In the genomic region with DNA sequence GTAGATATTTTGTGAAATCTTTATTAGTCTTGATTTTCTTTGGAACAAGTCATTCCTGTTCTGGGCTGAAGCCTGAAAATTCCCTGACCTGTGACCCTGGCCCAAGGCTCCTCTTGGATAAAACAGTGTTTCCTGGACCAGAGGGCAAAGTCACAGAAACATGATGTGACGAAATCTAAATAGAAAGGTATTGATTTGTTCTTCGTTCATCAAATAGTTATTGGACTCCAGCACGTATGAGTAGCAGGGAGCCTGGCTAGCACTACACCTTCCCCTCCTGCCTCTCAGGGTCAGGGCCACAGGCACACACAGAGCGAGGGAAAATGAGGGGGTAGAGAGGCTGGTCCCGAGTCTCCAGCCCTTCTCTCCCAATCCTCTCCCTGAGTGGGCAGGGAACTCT, we compare ENCODE assay signal across 1 cellular context.
A peak's percentile ranks its signal among the peaks of the same experiment; 100 is the strongest.
TF ChIP-seq lines count a peak whose summit lies in the region.

No MANE protein-coding gene starts in this region.

TF ChIP-seq in HepG2, 621 proteins besides CTCF, POLR2A, EP300 and RAD21 (continued from another document and continues in another):
- TF ChIP-seq, protein P1, sequence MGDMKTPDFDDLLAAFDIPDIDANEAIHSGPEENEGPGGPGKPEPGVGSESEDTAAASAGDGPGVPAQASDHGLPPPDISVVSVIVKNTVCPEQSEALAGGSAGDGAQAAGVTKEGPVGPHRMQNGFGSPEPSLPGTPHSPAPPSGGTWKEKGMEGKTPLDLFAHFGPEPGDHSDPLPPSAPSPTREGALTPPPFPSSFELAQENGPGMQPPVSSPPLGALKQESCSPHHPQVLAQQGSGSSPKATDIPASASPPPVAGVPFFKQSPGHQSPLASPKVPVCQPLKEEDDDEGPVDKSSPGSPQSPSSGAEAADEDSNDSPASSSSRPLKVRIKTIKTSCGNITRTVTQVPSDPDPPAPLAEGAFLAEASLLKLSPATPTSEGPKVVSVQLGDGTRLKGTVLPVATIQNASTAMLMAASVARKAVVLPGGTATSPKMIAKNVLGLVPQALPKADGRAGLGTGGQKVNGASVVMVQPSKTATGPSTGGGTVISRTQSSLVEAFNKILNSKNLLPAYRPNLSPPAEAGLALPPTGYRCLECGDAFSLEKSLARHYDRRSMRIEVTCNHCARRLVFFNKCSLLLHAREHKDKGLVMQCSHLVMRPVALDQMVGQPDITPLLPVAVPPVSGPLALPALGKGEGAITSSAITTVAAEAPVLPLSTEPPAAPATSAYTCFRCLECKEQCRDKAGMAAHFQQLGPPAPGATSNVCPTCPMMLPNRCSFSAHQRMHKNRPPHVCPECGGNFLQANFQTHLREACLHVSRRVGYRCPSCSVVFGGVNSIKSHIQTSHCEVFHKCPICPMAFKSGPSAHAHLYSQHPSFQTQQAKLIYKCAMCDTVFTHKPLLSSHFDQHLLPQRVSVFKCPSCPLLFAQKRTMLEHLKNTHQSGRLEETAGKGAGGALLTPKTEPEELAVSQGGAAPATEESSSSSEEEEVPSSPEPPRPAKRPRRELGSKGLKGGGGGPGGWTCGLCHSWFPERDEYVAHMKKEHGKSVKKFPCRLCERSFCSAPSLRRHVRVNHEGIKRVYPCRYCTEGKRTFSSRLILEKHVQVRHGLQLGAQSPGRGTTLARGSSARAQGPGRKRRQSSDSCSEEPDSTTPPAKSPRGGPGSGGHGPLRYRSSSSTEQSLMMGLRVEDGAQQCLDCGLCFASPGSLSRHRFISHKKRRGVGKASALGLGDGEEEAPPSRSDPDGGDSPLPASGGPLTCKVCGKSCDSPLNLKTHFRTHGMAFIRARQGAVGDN (CRISPR knock-in tag; IDR thresholded peaks at IDR 0.05) = peak; percentile 55; the same call in 1 of the 2 replicates
- TF ChIP-seq FOXA1 (IDR thresholded peaks at IDR 0.05) (0 out of 2 replicates have a peak, but pooled peaks have one; percentile 22), FOXA1 (CRISPR knock-in tag; IDR thresholded peaks at IDR 0.05) (peak; percentile 55; the same call in 1 of the 2 replicates), IRF2 (CRISPR knock-in tag; IDR thresholded peaks at IDR 0.05) (peak; percentile 84; the same call in 1 of the 2 replicates), NCOR1 (IDR thresholded peaks at IDR 0.05; ENCODE audit: borderline replicate concordance, low read length) (peak; percentile 99), ZNF124 (CRISPR knock-in tag; IDR thresholded peaks at IDR 0.05) (peak; percentile 58; the same call in 1 of the 2 replicates), PITX1 (CRISPR knock-in tag; IDR thresholded peaks at IDR 0.05) (peak; percentile 82), KLF15 (CRISPR knock-in tag; IDR thresholded peaks at IDR 0.05; ENCODE audit: borderline replicate concordance) (no peak), ZSCAN9 (CRISPR knock-in tag; IDR thresholded peaks at IDR 0.05; ENCODE audit: borderline replicate concordance) (peak; percentile 82), ZNF550 (CRISPR knock-in tag; IDR thresholded peaks at IDR 0.05; ENCODE audit: borderline replicate concordance) (no peak), HES4 (CRISPR knock-in tag; IDR thresholded peaks at IDR 0.05; ENCODE audit: borderline replicate concordance) (no peak), ZNF292 (CRISPR knock-in tag; IDR thresholded peaks at IDR 0.05; ENCODE audit: borderline replicate concordance, low read depth) (peak; percentile 79; the same call in 1 of the 2 replicates), CC2D1A (CRISPR knock-in tag; IDR thresholded peaks at IDR 0.05) (no peak), TBX2 (CRISPR knock-in tag; IDR thresholded peaks at IDR 0.05; ENCODE audit: borderline replicate concordance) (peak; percentile 83; the same call in 1 of the 2 replicates), ZNF777 (CRISPR knock-in tag; IDR thresholded peaks at IDR 0.05) (no peak), PTBP1 (IDR thresholded peaks at IDR 0.05; ENCODE audit: low read depth, low read length, poor library complexity, severe bottlenecking) (no peak), ZFP82 (CRISPR knock-in tag; IDR thresholded peaks at IDR 0.05; ENCODE audit: borderline replicate concordance) (0 out of 2 replicates have a peak, but pooled peaks have one; percentile 15), YY1 (IDR thresholded peaks at IDR 0.05; ENCODE audit: insufficient read depth, insufficient replicate concordance, low read depth, low read length) (no peak), MED1 (CRISPR knock-in tag; IDR thresholded peaks at IDR 0.05) (peak; percentile 98), DR1 (CRISPR knock-in tag; IDR thresholded peaks at IDR 0.05) (no peak), TCF12 (IDR thresholded peaks at IDR 0.05) (no peak), TCF12 (CRISPR knock-in tag; IDR thresholded peaks at IDR 0.05) (peak; percentile 97)
- TF ChIP-seq, protein P2, sequence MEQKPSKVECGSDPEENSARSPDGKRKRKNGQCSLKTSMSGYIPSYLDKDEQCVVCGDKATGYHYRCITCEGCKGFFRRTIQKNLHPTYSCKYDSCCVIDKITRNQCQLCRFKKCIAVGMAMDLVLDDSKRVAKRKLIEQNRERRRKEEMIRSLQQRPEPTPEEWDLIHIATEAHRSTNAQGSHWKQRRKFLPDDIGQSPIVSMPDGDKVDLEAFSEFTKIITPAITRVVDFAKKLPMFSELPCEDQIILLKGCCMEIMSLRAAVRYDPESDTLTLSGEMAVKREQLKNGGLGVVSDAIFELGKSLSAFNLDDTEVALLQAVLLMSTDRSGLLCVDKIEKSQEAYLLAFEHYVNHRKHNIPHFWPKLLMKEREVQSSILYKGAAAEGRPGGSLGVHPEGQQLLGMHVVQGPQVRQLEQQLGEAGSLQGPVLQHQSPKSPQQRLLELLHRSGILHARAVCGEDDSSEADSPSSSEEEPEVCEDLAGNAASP (CRISPR knock-in tag; IDR thresholded peaks at IDR 0.05; ENCODE audit: borderline replicate concordance) = peak; percentile 91
- TF ChIP-seq, protein P3, sequence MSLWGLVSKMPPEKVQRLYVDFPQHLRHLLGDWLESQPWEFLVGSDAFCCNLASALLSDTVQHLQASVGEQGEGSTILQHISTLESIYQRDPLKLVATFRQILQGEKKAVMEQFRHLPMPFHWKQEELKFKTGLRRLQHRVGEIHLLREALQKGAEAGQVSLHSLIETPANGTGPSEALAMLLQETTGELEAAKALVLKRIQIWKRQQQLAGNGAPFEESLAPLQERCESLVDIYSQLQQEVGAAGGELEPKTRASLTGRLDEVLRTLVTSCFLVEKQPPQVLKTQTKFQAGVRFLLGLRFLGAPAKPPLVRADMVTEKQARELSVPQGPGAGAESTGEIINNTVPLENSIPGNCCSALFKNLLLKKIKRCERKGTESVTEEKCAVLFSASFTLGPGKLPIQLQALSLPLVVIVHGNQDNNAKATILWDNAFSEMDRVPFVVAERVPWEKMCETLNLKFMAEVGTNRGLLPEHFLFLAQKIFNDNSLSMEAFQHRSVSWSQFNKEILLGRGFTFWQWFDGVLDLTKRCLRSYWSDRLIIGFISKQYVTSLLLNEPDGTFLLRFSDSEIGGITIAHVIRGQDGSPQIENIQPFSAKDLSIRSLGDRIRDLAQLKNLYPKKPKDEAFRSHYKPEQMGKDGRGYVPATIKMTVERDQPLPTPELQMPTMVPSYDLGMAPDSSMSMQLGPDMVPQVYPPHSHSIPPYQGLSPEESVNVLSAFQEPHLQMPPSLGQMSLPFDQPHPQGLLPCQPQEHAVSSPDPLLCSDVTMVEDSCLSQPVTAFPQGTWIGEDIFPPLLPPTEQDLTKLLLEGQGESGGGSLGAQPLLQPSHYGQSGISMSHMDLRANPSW (CRISPR knock-in tag; IDR thresholded peaks at IDR 0.05; ENCODE audit: borderline replicate concordance) = 0 out of 2 replicates have a peak, but pooled peaks have one; percentile 34
- TF ChIP-seq, protein P4, sequence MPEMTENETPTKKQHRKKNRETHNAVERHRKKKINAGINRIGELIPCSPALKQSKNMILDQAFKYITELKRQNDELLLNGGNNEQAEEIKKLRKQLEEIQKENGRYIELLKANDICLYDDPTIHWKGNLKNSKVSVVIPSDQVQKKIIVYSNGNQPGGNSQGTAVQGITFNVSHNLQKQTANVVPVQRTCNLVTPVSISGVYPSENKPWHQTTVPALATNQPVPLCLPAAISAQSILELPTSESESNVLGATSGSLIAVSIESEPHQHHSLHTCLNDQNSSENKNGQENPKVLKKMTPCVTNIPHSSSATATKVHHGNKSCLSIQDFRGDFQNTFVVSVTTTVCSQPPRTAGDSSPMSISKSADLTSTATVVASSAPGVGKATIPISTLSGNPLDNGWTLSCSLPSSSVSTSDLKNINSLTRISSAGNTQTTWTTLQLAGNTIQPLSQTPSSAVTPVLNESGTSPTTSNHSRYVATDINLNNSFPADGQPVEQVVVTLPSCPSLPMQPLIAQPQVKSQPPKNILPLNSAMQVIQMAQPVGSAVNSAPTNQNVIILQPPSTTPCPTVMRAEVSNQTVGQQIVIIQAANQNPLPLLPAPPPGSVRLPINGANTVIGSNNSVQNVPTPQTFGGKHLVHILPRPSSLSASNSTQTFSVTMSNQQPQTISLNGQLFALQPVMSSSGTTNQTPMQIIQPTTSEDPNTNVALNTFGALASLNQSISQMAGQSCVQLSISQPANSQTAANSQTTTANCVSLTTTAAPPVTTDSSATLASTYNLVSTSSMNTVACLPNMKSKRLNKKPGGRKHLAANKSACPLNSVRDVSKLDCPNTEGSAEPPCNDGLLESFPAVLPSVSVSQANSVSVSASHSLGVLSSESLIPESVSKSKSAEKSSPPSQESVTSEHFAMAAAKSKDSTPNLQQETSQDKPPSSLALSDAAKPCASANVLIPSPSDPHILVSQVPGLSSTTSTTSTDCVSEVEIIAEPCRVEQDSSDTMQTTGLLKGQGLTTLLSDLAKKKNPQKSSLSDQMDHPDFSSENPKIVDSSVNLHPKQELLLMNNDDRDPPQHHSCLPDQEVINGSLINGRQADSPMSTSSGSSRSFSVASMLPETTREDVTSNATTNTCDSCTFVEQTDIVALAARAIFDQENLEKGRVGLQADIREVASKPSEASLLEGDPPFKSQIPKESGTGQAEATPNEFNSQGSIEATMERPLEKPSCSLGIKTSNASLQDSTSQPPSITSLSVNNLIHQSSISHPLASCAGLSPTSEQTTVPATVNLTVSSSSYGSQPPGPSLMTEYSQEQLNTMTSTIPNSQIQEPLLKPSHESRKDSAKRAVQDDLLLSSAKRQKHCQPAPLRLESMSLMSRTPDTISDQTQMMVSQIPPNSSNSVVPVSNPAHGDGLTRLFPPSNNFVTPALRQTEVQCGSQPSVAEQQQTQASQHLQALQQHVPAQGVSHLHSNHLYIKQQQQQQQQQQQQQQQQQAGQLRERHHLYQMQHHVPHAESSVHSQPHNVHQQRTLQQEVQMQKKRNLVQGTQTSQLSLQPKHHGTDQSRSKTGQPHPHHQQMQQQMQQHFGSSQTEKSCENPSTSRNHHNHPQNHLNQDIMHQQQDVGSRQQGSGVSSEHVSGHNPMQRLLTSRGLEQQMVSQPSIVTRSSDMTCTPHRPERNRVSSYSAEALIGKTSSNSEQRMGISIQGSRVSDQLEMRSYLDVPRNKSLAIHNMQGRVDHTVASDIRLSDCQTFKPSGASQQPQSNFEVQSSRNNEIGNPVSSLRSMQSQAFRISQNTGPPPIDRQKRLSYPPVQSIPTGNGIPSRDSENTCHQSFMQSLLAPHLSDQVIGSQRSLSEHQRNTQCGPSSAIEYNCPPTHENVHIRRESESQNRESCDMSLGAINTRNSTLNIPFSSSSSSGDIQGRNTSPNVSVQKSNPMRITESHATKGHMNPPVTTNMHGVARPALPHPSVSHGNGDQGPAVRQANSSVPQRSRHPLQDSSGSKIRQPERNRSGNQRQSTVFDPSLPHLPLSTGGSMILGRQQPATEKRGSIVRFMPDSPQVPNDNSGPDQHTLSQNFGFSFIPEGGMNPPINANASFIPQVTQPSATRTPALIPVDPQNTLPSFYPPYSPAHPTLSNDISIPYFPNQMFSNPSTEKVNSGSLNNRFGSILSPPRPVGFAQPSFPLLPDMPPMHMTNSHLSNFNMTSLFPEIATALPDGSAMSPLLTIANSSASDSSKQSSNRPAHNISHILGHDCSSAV (CRISPR knock-in tag; IDR thresholded peaks at IDR 0.05; ENCODE audit: borderline replicate concordance) = no peak
- TF ChIP-seq, protein P5, sequence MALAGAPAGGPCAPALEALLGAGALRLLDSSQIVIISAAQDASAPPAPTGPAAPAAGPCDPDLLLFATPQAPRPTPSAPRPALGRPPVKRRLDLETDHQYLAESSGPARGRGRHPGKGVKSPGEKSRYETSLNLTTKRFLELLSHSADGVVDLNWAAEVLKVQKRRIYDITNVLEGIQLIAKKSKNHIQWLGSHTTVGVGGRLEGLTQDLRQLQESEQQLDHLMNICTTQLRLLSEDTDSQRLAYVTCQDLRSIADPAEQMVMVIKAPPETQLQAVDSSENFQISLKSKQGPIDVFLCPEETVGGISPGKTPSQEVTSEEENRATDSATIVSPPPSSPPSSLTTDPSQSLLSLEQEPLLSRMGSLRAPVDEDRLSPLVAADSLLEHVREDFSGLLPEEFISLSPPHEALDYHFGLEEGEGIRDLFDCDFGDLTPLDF (CRISPR knock-in tag; IDR thresholded peaks at IDR 0.05) = peak; percentile 38; the same call in 1 of the 2 replicates
- TF ChIP-seq, protein P6, sequence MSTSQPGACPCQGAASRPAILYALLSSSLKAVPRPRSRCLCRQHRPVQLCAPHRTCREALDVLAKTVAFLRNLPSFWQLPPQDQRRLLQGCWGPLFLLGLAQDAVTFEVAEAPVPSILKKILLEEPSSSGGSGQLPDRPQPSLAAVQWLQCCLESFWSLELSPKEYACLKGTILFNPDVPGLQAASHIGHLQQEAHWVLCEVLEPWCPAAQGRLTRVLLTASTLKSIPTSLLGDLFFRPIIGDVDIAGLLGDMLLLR (CRISPR knock-in tag; IDR thresholded peaks at IDR 0.05) = no peak
- TF ChIP-seq, protein P7, sequence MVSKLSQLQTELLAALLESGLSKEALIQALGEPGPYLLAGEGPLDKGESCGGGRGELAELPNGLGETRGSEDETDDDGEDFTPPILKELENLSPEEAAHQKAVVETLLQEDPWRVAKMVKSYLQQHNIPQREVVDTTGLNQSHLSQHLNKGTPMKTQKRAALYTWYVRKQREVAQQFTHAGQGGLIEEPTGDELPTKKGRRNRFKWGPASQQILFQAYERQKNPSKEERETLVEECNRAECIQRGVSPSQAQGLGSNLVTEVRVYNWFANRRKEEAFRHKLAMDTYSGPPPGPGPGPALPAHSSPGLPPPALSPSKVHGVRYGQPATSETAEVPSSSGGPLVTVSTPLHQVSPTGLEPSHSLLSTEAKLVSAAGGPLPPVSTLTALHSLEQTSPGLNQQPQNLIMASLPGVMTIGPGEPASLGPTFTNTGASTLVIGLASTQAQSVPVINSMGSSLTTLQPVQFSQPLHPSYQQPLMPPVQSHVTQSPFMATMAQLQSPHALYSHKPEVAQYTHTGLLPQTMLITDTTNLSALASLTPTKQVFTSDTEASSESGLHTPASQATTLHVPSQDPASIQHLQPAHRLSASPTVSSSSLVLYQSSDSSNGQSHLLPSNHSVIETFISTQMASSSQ (IDR thresholded peaks at IDR 0.05; ENCODE audit: low read depth) = 0 out of 2 replicates have a peak, but pooled peaks have one; percentile 25
- TF ChIP-seq, protein P7 (CRISPR knock-in tag; IDR thresholded peaks at IDR 0.05; ENCODE audit: borderline replicate concordance) = no peak
- TF ChIP-seq, protein P8, sequence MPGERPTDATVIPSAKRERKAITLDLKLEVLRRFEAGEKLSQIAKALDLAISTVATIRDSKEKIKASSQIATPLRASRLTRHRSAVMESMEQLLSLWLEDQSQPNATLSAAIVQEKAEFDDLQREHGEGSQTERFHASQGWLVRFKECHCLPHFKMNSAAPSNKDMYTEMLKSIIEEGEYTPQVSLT (CRISPR knock-in tag; IDR thresholded peaks at IDR 0.05; ENCODE audit: borderline replicate concordance, low read depth) = no peak
